28 cellular contexts compared by ENCODE assay signal in the genomic region with DNA sequence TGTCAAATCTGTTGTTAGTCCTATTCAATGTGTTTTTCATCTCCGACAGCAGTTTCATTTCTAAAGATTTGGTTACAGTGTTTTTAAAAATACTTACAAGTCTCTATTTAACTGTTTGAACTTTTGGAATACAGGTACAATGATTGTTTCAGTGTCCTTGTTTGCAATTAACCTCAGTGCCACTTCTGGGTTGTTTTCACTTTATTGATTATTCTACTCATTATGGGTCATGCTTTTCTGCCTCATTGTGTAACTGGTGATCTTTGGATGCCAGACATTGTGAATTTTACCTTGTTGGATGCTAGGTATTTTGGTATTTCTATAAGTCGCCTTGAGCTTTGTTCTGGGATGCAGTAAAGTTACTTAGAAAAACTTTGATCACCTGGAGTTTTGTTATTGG.
DNase-seq lines count a peak whose midpoint lies in the region; ATAC-seq, FAIRE-seq and TF ChIP-seq lines count a peak whose summit lies in the region.
"Had no signal": no experiment of that assay in that cellular context is flagged by ENCODE, and none has a peak within 500 bp of the region (broad histone marks: within the 10 kb centered on the region; RNA-seq: fewer than 3 reads in every experiment).

No MANE protein-coding gene starts in this region.

- intact Hi-C loops in HepG2 (cut with micrococcal nuclease; ENCODE audit: unreplicated experiment): no loop called here

- BruUV-seq in HepG2 (replicated peaks; lab: Mats Ljungman, UMichigan): no TSS peak

- H3K4me3 ChIP-seq in liver (ENCODE audit: low read depth in 1 of 3, low read length in 3 of 3): no peak overlapping the region
- no peak overlapping the region for H3K4me3 ChIP-seq in HepG2 (replicated peaks in 1 of 3; ENCODE audit: insufficient read depth in 1 of 3, low read depth in 2 of 3, low read length in 3 of 3)
- no peak overlapping the region for H3K4me3 ChIP-seq in gastroesophageal sphincter
- H3K4me3 ChIP-seq: BLaER1, GM12878 had no signal

- CTCF ChIA-PET in HepG2 (lab: Yijun Ruan, JAX; ENCODE audit: low intra/inter-chr PET ratio, low total read pairs): no interaction called here

- peaks cover 11% of the 10 kb centered on the region for H3K4me1 Mint-ChIP-seq in neural crest cell
- H3K4me1 Mint-ChIP-seq: CD14-positive monocyte; CD4-positive, alpha-beta memory T cell; CD4-positive, CD25-positive, alpha-beta regulatory T cell; CD8-positive, alpha-beta memory T cell had no signal

- H3K27ac ChIP-seq in liver (ENCODE audit: low read depth in 1 of 2, low read length in 2 of 2): no peak overlapping the region
- H3K27ac ChIP-seq in HepG2 (ENCODE audit: extremely low read length, insufficient read depth, low read length): no peak overlapping the region
- no peak overlapping the region for H3K27ac ChIP-seq in gastroesophageal sphincter
- H3K27ac ChIP-seq: BLaER1 had no signal

- ATAC-seq in HepG2 (no peak), left lobe of liver (peak; percentile 50), gastroesophageal sphincter (no peak), HG02610 (IDR thresholded peaks at IDR 0.05; ENCODE audit: unreplicated experiment) (no peak)
- ATAC-seq: GM12878 had no signal

- no peaks in the 10 kb centered on the region for H3K36me3 Mint-ChIP-seq in neural crest cell (ENCODE audit: low read depth)
- H3K36me3 Mint-ChIP-seq: CD14-positive monocyte; CD4-positive, alpha-beta memory T cell; CD4-positive, CD25-positive, alpha-beta regulatory T cell had no signal

- no peak overlapping the region for H2AFZ ChIP-seq in HepG2 (ENCODE audit: low read length)

- peak overlapping the region; percentile 29 for H3K27ac Mint-ChIP-seq in neural crest cell (ENCODE audit: unreplicated experiment)
- H3K27ac Mint-ChIP-seq: CD14-positive monocyte; CD4-positive, alpha-beta memory T cell; CD4-positive, CD25-positive, alpha-beta regulatory T cell had no signal

- H3K4me1 ChIP-seq in liver (ENCODE audit: control insufficient read depth in 4 of 4, insufficient read depth in 4 of 4, low read length in 3 of 4): peaks cover 0 to 4% (median under 1%) of the 10 kb centered on the region in 4 donors
- H3K4me1 ChIP-seq in HepG2 (ENCODE audit: insufficient read depth, low read length): no peaks in the 10 kb centered on the region
- H3K4me1 ChIP-seq in gastroesophageal sphincter: peaks cover 0 to 15% (median 0%) of the 10 kb centered on the region in 3 donors

- POLR2A ChIA-PET in HepG2 (lab: Yijun Ruan, JAX): no interaction called here

- DNase-seq in HepG2 (ENCODE audit: low spot score) (no peak), left lobe of liver (ENCODE audit: low spot score) (no peak), neural crest cell (ENCODE audit: low read depth, low spot score) (no peak), NCI-H526 (lab: John Stamatoyannopoulos, UW) (no peak)
- DNase-seq: 8988T; ACHN; BE2C; C1 segment of cervical spinal cord; CD4-positive, alpha-beta memory T cell; CD4-positive, CD25-positive, alpha-beta regulatory T cell; CD8-positive, alpha-beta memory T cell; COR-L47; DMS 273 treated with DMSO at 0.1 percent for 48 hours; DMS153; DMS53; DMS79; DND-41; EL; GDM1 had no signal

- no peaks in the 10 kb centered on the region for H3K9me3 Mint-ChIP-seq in neural crest cell

- TF ChIP-seq EP300 in HepG2 (IDR thresholded peaks at IDR 0.05; ENCODE audit: low read depth in 2 of 2, low read length in 2 of 2): no peak
- no peak for TF ChIP-seq EP300 in HepG2 (CRISPR knock-in tag; IDR thresholded peaks at IDR 0.05; ENCODE audit: borderline replicate concordance)
- no peak for TF ChIP-seq EP300 in gastroesophageal sphincter (IDR thresholded peaks at IDR 0.05)

- no peaks in the 10 kb centered on the region for H4K20me1 ChIP-seq in HepG2 (ENCODE audit: insufficient read depth, low read length)

- H3K4me2 ChIP-seq in HepG2 (ENCODE audit: low read depth, low read length): no peak overlapping the region
- H3K4me2 ChIP-seq: BLaER1 had no signal

- WGBS in liver: 65% methylated on average over 2 of the region's 2 CpGs
- whole genome bisulfite sequencing in HepG2 (ENCODE audit: low lambda C conversion rate): 0% methylated on average over 2 of the region's 2 CpGs
- 90 to 100% methylated on average over 2 of the region's 2 CpGs for WGBS in gastroesophageal sphincter (ENCODE audit: low coverage in 1 of 2), 2 donors

- H3K27me3 Mint-ChIP-seq in neural crest cell (ENCODE audit: low read depth): no peaks in the 10 kb centered on the region
- H3K27me3 Mint-ChIP-seq: CD4-positive, alpha-beta memory T cell; CD4-positive, CD25-positive, alpha-beta regulatory T cell; CD8-positive, alpha-beta memory T cell had no signal

- in situ Hi-C loops in HepG2 (cut with HindIII; ENCODE audit: extremely low pct_ligation_motif_present, low pct_unique_long_range_greater_than_20kb): no loop called here

- no peak for FAIRE-seq in HepG2 (lab: Jason Lieb, UNC)
- FAIRE-seq: A204.1, GM12878, GM12892, GM18507 had no signal

- no peak for TF ChIP-seq POLR2A in HepG2 (IDR thresholded peaks at IDR 0.05; ENCODE audit: insufficient read depth in 1 of 2, low read depth in 2 of 2, low read length in 2 of 2)
- TF ChIP-seq POLR2A in gastroesophageal sphincter (IDR thresholded peaks at IDR 0.05): no peak

- H3K9me3 ChIP-seq in liver (ENCODE audit: control insufficient read depth in 4 of 4, low read length in 3 of 4) (no peaks in the 10 kb centered on the region), HepG2 (ENCODE audit: low read length) (no peaks in the 10 kb centered on the region), gastroesophageal sphincter (peaks cover 0 to 1% (median 0%) of the 10 kb centered on the region in 3 donors)
- H3K9me3 ChIP-seq: BE2C had no signal

- TF ChIP-seq RAD21 in liver (IDR thresholded peaks at IDR 0.05): no peak
- no peak for TF ChIP-seq RAD21 in HepG2 (CRISPR knock-in tag; IDR thresholded peaks at IDR 0.05)

- H3K36me3 ChIP-seq in liver (ENCODE audit: control insufficient read depth in 4 of 4, insufficient read depth in 3 of 4, low read depth in 1 of 4, low read length in 3 of 4) (no peaks in the 10 kb centered on the region), HepG2 (replicated peaks in 1 of 2; ENCODE audit: control insufficient read depth in 1 of 2, insufficient read depth in 2 of 2, low read length in 2 of 2) (no peaks in the 10 kb centered on the region), gastroesophageal sphincter (no peaks in the 10 kb centered on the region)
- H3K36me3 ChIP-seq: BE2C had no signal

- TF ChIP-seq CTCF in liver (IDR thresholded peaks at IDR 0.05; ENCODE audit: low read depth, low read length, missing input control) (no peak), HepG2 (CRISPR knock-in tag; IDR thresholded peaks at IDR 0.05) (no peak), neural crest cell (conservative IDR thresholded peaks at IDR 0.05) (no peak), gastroesophageal sphincter (IDR thresholded peaks at IDR 0.05) (no peak)

- H3K27me3 ChIP-seq in liver (ENCODE audit: control insufficient read depth in 4 of 4, insufficient read depth in 4 of 4, low read length in 3 of 4) (no peaks in the 10 kb centered on the region), HepG2 (ENCODE audit: control insufficient read depth in 1 of 2, insufficient read depth in 2 of 2, low read length in 2 of 2) (no peaks in the 10 kb centered on the region), gastroesophageal sphincter (no peaks in the 10 kb centered on the region)
- H3K27me3 ChIP-seq: BE2C, BLaER1 had no signal

- no peaks in the 10 kb centered on the region for H3K79me2 ChIP-seq in HepG2 (ENCODE audit: insufficient read depth, low read length)

- H3K9ac ChIP-seq in liver (ENCODE audit: low read depth in 1 of 2, low read length in 2 of 2) (no peak overlapping the region), HepG2 (ENCODE audit: insufficient read depth, low read depth, low read length) (no peak overlapping the region)
- H3K9ac ChIP-seq: BLaER1 had no signal

- no peak overlapping the region for H3K4me3 Mint-ChIP-seq in neural crest cell
- H3K4me3 Mint-ChIP-seq: CD14-positive monocyte; CD4-positive, alpha-beta memory T cell; CD4-positive, CD25-positive, alpha-beta regulatory T cell; CD8-positive, alpha-beta memory T cell had no signal

TF ChIP-seq in liver, 16 proteins besides CTCF, POLR2A, EP300 and RAD21:
- peak; percentile 58 to 72 for TF ChIP-seq HNF4A (conservative IDR thresholded peaks at IDR 0.05)
- TF ChIP-seq RXRA (IDR thresholded peaks at IDR 0.05): peak in 1 of 2 donors; percentile 41
- TF ChIP-seq HNF4G (IDR thresholded peaks at IDR 0.05): peak; percentile 17
- TF ChIP-seq GABPA (IDR thresholded peaks at IDR 0.05 in 1 of 2, conservative IDR thresholded peaks at IDR 0.05 in 1 of 2): no peak

TF ChIP-seq in HepG2, 621 proteins besides CTCF, POLR2A, EP300 and RAD21 (continues in another document):
- TF ChIP-seq PPARG (CRISPR knock-in tag; conservative IDR thresholded peaks at IDR 0.05) (no peak), ZNF180 (CRISPR knock-in tag; IDR thresholded peaks at IDR 0.05; ENCODE audit: borderline replicate concordance, low read depth) (no peak), NAIF1 (CRISPR knock-in tag; IDR thresholded peaks at IDR 0.05; ENCODE audit: borderline replicate concordance) (no peak), POLR2AphosphoS5 (IDR thresholded peaks at IDR 0.05; ENCODE audit: low read depth, low read length) (no peak), MEF2D (CRISPR knock-in tag; IDR thresholded peaks at IDR 0.05) (no peak), CBX5 (CRISPR knock-in tag; IDR thresholded peaks at IDR 0.05; ENCODE audit: borderline replicate concordance) (no peak), SETDB1 (CRISPR knock-in tag; IDR thresholded peaks at IDR 0.05; ENCODE audit: borderline replicate concordance) (no peak)
- TF ChIP-seq, protein P1, sequence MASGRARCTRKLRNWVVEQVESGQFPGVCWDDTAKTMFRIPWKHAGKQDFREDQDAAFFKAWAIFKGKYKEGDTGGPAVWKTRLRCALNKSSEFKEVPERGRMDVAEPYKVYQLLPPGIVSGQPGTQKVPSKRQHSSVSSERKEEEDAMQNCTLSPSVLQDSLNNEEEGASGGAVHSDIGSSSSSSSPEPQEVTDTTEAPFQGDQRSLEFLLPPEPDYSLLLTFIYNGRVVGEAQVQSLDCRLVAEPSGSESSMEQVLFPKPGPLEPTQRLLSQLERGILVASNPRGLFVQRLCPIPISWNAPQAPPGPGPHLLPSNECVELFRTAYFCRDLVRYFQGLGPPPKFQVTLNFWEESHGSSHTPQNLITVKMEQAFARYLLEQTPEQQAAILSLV (CRISPR knock-in tag; IDR thresholded peaks at IDR 0.05; ENCODE audit: borderline replicate concordance): no peak
- TF ChIP-seq, protein P2, sequence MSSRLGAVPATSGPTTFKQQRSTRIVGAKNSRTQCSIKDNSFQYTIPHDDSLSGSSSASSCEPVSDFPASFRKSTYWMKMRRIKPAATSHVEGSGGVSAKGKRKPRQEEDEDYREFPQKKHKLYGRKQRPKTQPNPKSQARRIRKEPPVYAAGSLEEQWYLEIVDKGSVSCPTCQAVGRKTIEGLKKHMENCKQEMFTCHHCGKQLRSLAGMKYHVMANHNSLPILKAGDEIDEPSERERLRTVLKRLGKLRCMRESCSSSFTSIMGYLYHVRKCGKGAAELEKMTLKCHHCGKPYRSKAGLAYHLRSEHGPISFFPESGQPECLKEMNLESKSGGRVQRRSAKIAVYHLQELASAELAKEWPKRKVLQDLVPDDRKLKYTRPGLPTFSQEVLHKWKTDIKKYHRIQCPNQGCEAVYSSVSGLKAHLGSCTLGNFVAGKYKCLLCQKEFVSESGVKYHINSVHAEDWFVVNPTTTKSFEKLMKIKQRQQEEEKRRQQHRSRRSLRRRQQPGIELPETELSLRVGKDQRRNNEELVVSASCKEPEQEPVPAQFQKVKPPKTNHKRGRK (CRISPR knock-in tag; IDR thresholded peaks at IDR 0.05): no peak
